Comparison of ENCODE assay signal across 9 cellular contexts in genomic region chr15:92693922-92694331, GRCh38. TPM values are rescaled to one million over a fixed set of nuclear protein-coding genes. Genes with fewer than 3 reads are reported as not detected.
DNase-seq lines count a peak whose midpoint lies in the region; ATAC-seq and TF ChIP-seq lines count a peak whose summit lies in the region.
"Had no signal": no experiment of that assay in that cellular context is flagged by ENCODE, and none has a peak within 500 bp of the region (broad histone marks: within the 10 kb centered on the region; RNA-seq: fewer than 3 reads in every experiment).

No MANE protein-coding gene starts in this region.

- DNase-seq in Ammon's horn (ENCODE audit: low spot score), result peak; percentile 37
- peak; percentile 91 for DNase-seq in GM23338 (ENCODE audit: low spot score)
- DNase-seq in RWPE2 (ENCODE audit: low spot score), result no peak
- DNase-seq in hepatic stellate cell (ENCODE audit: low spot score), result peak; percentile 16
- no peak for DNase-seq in DMS79 treated with DMSO at 0.1 percent for 48 hours (lab: John Stamatoyannopoulos, UW)
- no peak for DNase-seq in natural killer cell treated with Interleukin-12 subunit alpha and Interleukin-12 subunit beta and Interleukin-15 and Interleukin-18, amount 100 ng/mL, for 72 hours (ENCODE audit: low spot score)

- TF ChIP-seq CTCF in GM23338 (conservative IDR thresholded peaks at IDR 0.05; ENCODE audit: low read depth in 2 of 2) (peak; percentile 77 to 96), RWPE2 (IDR thresholded peaks at IDR 0.05; ENCODE audit: poor library complexity, severe bottlenecking) (peak; percentile 58)

- H3K4me3 Mint-ChIP-seq in GM23338, result no peak overlapping the region
- H3K4me3 Mint-ChIP-seq in natural killer cell treated with Interleukin-12 subunit alpha and Interleukin-12 subunit beta and Interleukin-15 and Interleukin-18, amount 100 ng/mL, for 72 hours, result no peak overlapping the region

- H3K4me1 ChIP-seq in GM23338 (ENCODE audit: insufficient read depth), result no peaks in the 10 kb centered on the region
- H3K4me1 ChIP-seq in RWPE2 (ENCODE audit: insufficient read depth, poor library complexity, severe bottlenecking), result no peaks in the 10 kb centered on the region

- no peak overlapping the region for H3K4me2 ChIP-seq in GM23338

- peaks cover 20% of the 10 kb centered on the region for H3K9me3 Mint-ChIP-seq in GM23338
- H3K9me3 Mint-ChIP-seq in natural killer cell treated with Interleukin-12 subunit alpha and Interleukin-12 subunit beta and Interleukin-15 and Interleukin-18, amount 100 ng/mL, for 72 hours, result no peaks in the 10 kb centered on the region

- peaks cover 4% of the 10 kb centered on the region; the same call in 1 of the 2 replicates for H3K9me2 ChIP-seq in GM23338 (ENCODE audit: insufficient read depth)

- H4K20me1 ChIP-seq in GM23338 (replicated peaks; ENCODE audit: insufficient read depth), result no peaks in the 10 kb centered on the region

- H3K27me3 Mint-ChIP-seq in GM23338 (ENCODE audit: insufficient read depth, low read depth, poor library complexity), result peaks cover 2% of the 10 kb centered on the region
- peaks cover 6 to 32% of the 10 kb centered on the region in 2 donors for H3K27me3 Mint-ChIP-seq in natural killer cell treated with Interleukin-12 subunit alpha and Interleukin-12 subunit beta and Interleukin-15 and Interleukin-18, amount 100 ng/mL, for 72 hours

- H3K4me3 ChIP-seq in GM23338 (no peak overlapping the region), RWPE2 (ENCODE audit: severe bottlenecking) (no peak overlapping the region)
- H3K4me3 ChIP-seq: lung had no signal

- H3F3A ChIP-seq in GM23338 (replicated peaks; ENCODE audit: low read depth), result no peaks in the 10 kb centered on the region

- peak; percentile 100 for ATAC-seq in GM23338
- peak; percentile 68; the same call in 2 of the 3 replicates for ATAC-seq in RWPE2 (ENCODE audit: low read depth)
- ATAC-seq in GM19395 (IDR thresholded peaks at IDR 0.05; ENCODE audit: unreplicated experiment), result no peak
- no peak for ATAC-seq in GM18873 (IDR thresholded peaks at IDR 0.05; ENCODE audit: low FRiP score, unreplicated experiment)
- no peak for ATAC-seq in natural killer cell treated with Interleukin-12 subunit alpha and Interleukin-12 subunit beta and Interleukin-15 and Interleukin-18, amount 100 ng/mL, for 72 hours

- H3K27me3 ChIP-seq in GM23338 (ENCODE audit: insufficient read depth), result no peaks in the 10 kb centered on the region
- H3K27me3 ChIP-seq in RWPE2 (ENCODE audit: insufficient read depth, poor library complexity, severe bottlenecking), result peaks cover 22% of the 10 kb centered on the region

- peaks cover 3% of the 10 kb centered on the region; the same call in 2 of the 3 replicates for H3K4me1 Mint-ChIP-seq in GM23338
- no peaks in the 10 kb centered on the region for H3K4me1 Mint-ChIP-seq in natural killer cell treated with Interleukin-12 subunit alpha and Interleukin-12 subunit beta and Interleukin-15 and Interleukin-18, amount 100 ng/mL, for 72 hours (ENCODE audit: low read depth in 2 of 2)

- no peaks in the 10 kb centered on the region for H3K9me3 ChIP-seq in RWPE2 (ENCODE audit: severe bottlenecking)

- H3K36me3 Mint-ChIP-seq in GM23338 (ENCODE audit: low read depth), result peaks cover 18% of the 10 kb centered on the region
- no peaks in the 10 kb centered on the region for H3K36me3 Mint-ChIP-seq in natural killer cell treated with Interleukin-12 subunit alpha and Interleukin-12 subunit beta and Interleukin-15 and Interleukin-18, amount 100 ng/mL, for 72 hours

- no peaks in the 10 kb centered on the region for H3K36me3 ChIP-seq in GM23338 (ENCODE audit: insufficient read depth)
- H3K36me3 ChIP-seq in RWPE2 (ENCODE audit: low read depth), result no peaks in the 10 kb centered on the region

- H2AFZ ChIP-seq in GM23338, result no peak overlapping the region

- H3K27ac Mint-ChIP-seq in GM23338, result no peak overlapping the region
- H3K27ac Mint-ChIP-seq in natural killer cell treated with Interleukin-12 subunit alpha and Interleukin-12 subunit beta and Interleukin-15 and Interleukin-18, amount 100 ng/mL, for 72 hours, result no peak overlapping the region

- H3K79me2 ChIP-seq in GM23338 (replicated peaks; ENCODE audit: insufficient read depth), result no peaks in the 10 kb centered on the region

- H3K27ac ChIP-seq in GM23338 (ENCODE audit: low read depth), result no peak overlapping the region
- no peak overlapping the region for H3K27ac ChIP-seq in RWPE2 (ENCODE audit: poor library complexity, severe bottlenecking)

TF ChIP-seq in GM23338, 12 proteins besides CTCF, POLR2A, EP300 and RAD21:
- TF ChIP-seq ZNF462 (CRISPR knock-in tag; IDR thresholded peaks at IDR 0.05), result peak; percentile 71; the same call in 1 of the 2 replicates
- no peak for TF ChIP-seq ETS1 (IDR thresholded peaks at IDR 0.05)
TF ChIP-seq in GM23338: peak in this region for 1.

RNA-seq across cellular contexts. Expression of gene FAM174B, which starts 38.4 kb away (rescaled TPM):
- 15.0 and 25.1 TPM in 2 replicates for total RNA-seq in GM23338 (2014; rRNA removed; shearing (Covaris generic))
- polyA plus RNA-seq in GM23338 (2016; fragmentation: Nextera tagmentation; extraction: Ambion mirVana), result 21.5 and 21.8 TPM in 2 replicates
- 1 to 10 TPM in 1 of 2 donors, under 1 TPM in 1; 0.62 to 3.8 TPM for total RNA-seq in natural killer cell treated with Interleukin-12 subunit alpha and Interleukin-12 subunit beta and Interleukin-15 and Interleukin-18, amount 100 ng/mL, for 72 hours

Comparison
In these comparisons a context has a peak if more than half of its experiments do, and no peak if none do; other contexts are left out.
1. DNase-seq: peak in Ammon's horn (single experiment), GM23338 (single experiment) and hepatic stellate cell (single experiment); none in RWPE2 (single experiment), DMS79 treated with DMSO at 0.1 percent for 48 hours (single experiment) and natural killer cell treated with Interleukin-12 subunit alpha and Interleukin-12 subunit beta and Interleukin-15 and Interleukin-18, amount 100 ng/mL, for 72 hours (single experiment).
2. ATAC-seq: peak in GM23338 (single experiment) and RWPE2 (single experiment); none in GM19395 (single experiment), GM18873 (single experiment) and natural killer cell treated with Interleukin-12 subunit alpha and Interleukin-12 subunit beta and Interleukin-15 and Interleukin-18, amount 100 ng/mL, for 72 hours (0 of 2).